ENCODE assay signal across 8 cellular contexts in the genomic region with DNA sequence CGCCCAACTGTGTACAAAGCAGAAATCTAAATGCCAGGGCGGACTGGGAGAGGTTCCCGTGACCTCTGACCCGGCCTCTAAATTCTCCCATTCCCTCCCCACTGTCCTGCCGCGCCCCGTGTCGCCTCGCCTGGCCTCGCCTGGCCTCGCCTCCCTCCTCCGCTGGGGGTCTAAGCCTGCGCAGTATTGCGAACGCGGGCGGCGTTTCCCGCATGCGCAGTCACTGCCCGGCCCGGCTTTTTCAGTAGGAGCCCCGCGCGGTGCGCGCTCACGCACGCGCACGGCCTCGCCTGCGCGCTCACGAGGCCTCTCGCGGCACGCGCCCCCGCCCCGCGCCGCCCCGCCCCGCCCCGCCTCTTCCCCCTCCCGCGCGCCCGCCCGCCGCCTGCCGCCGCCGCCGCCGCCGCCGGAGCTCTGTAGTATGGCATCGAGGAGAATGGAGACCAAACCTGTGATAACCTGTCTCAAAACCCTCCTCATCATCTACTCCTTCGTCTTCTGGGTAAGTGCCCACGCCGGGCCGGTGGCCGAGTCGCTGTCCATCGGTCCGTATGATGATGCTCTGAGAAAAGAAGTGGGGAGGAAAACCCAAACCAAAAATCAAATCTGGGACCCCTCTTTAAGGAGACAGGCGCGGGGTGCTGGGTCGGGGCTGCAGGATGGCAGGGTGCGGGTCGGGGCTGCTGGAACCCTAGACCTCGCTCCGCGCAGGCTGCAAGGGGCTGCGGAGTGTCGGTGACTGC. TPM values are rescaled to one million over a fixed set of nuclear protein-coding genes. Genes with fewer than 3 reads are reported as not detected.
DNase-seq lines count a peak whose midpoint lies in the region; TF ChIP-seq lines count a peak whose summit lies in the region.

A gene with protein sequence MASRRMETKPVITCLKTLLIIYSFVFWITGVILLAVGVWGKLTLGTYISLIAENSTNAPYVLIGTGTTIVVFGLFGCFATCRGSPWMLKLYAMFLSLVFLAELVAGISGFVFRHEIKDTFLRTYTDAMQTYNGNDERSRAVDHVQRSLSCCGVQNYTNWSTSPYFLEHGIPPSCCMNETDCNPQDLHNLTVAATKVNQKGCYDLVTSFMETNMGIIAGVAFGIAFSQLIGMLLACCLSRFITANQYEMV (plus strand): TSS at position 417 of the 743 bp plus-strand sequence. CDS start 5 bp downstream, at position 422.

- H3K27ac ChIP-seq in right atrium auricular region (peak within 1 kb of the TSS; percentile 75 to 76), prostate gland (no peak within 1 kb of the TSS), transverse colon (peak within 1 kb of the TSS; percentile 65 to 77 (median 70))

- no peak for TF ChIP-seq POLR2A in prostate gland (IDR thresholded peaks at IDR 0.05)
- no peak for TF ChIP-seq POLR2A in transverse colon (IDR thresholded peaks at IDR 0.05)

- no peak for TF ChIP-seq EP300 in transverse colon (IDR thresholded peaks at IDR 0.05; ENCODE audit: low read depth)

- DNase-seq in Caki2 (ENCODE audit: low read depth) (peak; percentile 50), GOT3 (lab: John Stamatoyannopoulos, UW) (peak; percentile 39), NCI-H1092 (lab: John Stamatoyannopoulos, UW) (peak; percentile 79), T-helper 2 cell (peak; percentile 35 to 83 (median 60)), amygdala (lab: John Stamatoyannopoulos, UW) (peak; percentile 6 to 84 (median 54)), right atrium auricular region (ENCODE audit: low spot score) (peak; percentile 70), prostate gland (ENCODE audit: low spot score) (peak; percentile 61), transverse colon (peak; percentile 86)

- 0% methylated on average over 18 of the region's 78 CpGs for WGBS in prostate gland
- WGBS in transverse colon (ENCODE audit: low coverage in 1 of 2), 2 donors, result 72% methylated on average over 50 of the region's 78 CpGs; no CpG with 5 or more reads in 1 of the 2 donors

- no peaks in the 10 kb centered on the region for H3K9me3 ChIP-seq in right atrium auricular region
- H3K9me3 ChIP-seq in prostate gland, result no peaks in the 10 kb centered on the region
- H3K9me3 ChIP-seq in transverse colon, result no peaks in the 10 kb centered on the region

- H3K36me3 ChIP-seq in right atrium auricular region (no peaks in the 10 kb centered on the region), prostate gland (no peaks in the 10 kb centered on the region), transverse colon (no peaks in the 10 kb centered on the region)

- H3K4me1 ChIP-seq in right atrium auricular region (no peaks in the 10 kb centered on the region), prostate gland (replicated peaks) (no peaks in the 10 kb centered on the region), transverse colon (peaks cover 0 to 6% (median 0%) of the 10 kb centered on the region in 4 donors)

- H3K4me3 ChIP-seq in right atrium auricular region (peak within 1 kb of the TSS; percentile 55 to 57), prostate gland (peak within 1 kb of the TSS; percentile 27 to 33), transverse colon (peak within 1 kb of the TSS; percentile 26 to 65 (median 48))

- TF ChIP-seq CTCF in right atrium auricular region (IDR thresholded peaks at IDR 0.05) (no peak), prostate gland (IDR thresholded peaks at IDR 0.05) (no peak), transverse colon (IDR thresholded peaks at IDR 0.05) (no peak)

- in situ Hi-C loops in Caki2 (cut with HindIII; ENCODE audit: low pct_unique_long_range_greater_than_20kb, low sequenced_read_pairs), result no loop called here
- in situ Hi-C loops in transverse colon (cut with MboI; ENCODE audit: low pct_ligation_motif_present in 1 of 4, low pct_unique_long_range_greater_than_20kb in 1 of 4, low sequenced_read_pairs in 3 of 4), result no loop called here

- intact Hi-C loops in prostate gland (cut with DNase I) (no loop called here), transverse colon (cut with DNase I; ENCODE audit: low total_unique reads) (no loop called here)

- no peaks in the 10 kb centered on the region for H3K27me3 ChIP-seq in right atrium auricular region
- H3K27me3 ChIP-seq in prostate gland (replicated peaks; ENCODE audit: insufficient read depth), result no peaks in the 10 kb centered on the region
- no peaks in the 10 kb centered on the region for H3K27me3 ChIP-seq in transverse colon

RNA-seq across cellular contexts. Expression of the gene that starts here (rescaled TPM):
- total RNA-seq in Caki2 (2014; rRNA removed; shearing (Covaris generic); ENCODE audit: low replicate concordance), result 0.17 TPM in 1 of 2 replicates, not detected in the other
- total RNA-seq in right atrium auricular region (100 to 1,000 TPM; 100 to 134 TPM), prostate gland (10 to 100 TPM; 11.4 to 16.4 TPM), transverse colon (100 to 1,000 TPM in 3 of 4 donors, 10 to 100 TPM in 1; 26.9 to 170 (median 134) TPM)

Comparison
In these comparisons a context has a peak if more than half of its experiments do, and no peak if none do; other contexts are left out.
1. RNA of the gene that starts here (total RNA-seq): 26.9 to 170 TPM in transverse colon, 100 to 134 TPM in right atrium auricular region and 11.4 to 16.4 TPM in prostate gland; 0.17 TPM in Caki2; every median in the first group is over 10 times any median in the second.
2. Peak in DNase-seq in Caki2; RNA of the gene not detected or under 1 TPM.
3. H3K27ac ChIP-seq: peak in right atrium auricular region (2 of 2) and transverse colon (4 of 4); none in prostate gland (0 of 2).
4. Peak in every context shown above with its lines, with median percentiles within 50 percentile points of each other: DNase-seq and H3K4me3 ChIP-seq.